Comparison of ENCODE assay signal across 13 cellular contexts in genomic region chr7:130956417-130957139, GRCh38.
DNase-seq lines count a peak whose midpoint lies in the region; ATAC-seq and TF ChIP-seq lines count a peak whose summit lies in the region.
"Had no signal": no experiment of that assay in that cellular context is flagged by ENCODE, and none has a peak within 500 bp of the region (broad histone marks: within the 10 kb centered on the region; RNA-seq: fewer than 3 reads in every experiment).

No MANE protein-coding gene starts in this region.

- TF ChIP-seq POLR2A in Peyer's patch (IDR thresholded peaks at IDR 0.05) (no peak), stomach (IDR thresholded peaks at IDR 0.05) (no peak), adrenal gland (IDR thresholded peaks at IDR 0.05) (no peak)

- peak overlapping the region in 1 of 2 donors; percentile 81 for H3K4me3 Mint-ChIP-seq in activated T-cell treated with anti-CD3 and anti-CD28 coated beads, Interleukin-2, amount 50 U/mL, for 72 hours
- H3K4me3 Mint-ChIP-seq in effector memory CD8-positive, alpha-beta T cell: peak overlapping the region in 1 of 2 donors; percentile 81
- H3K4me3 Mint-ChIP-seq: mesothelial cell of epicardium had no signal

- intact Hi-C loops in stomach (cut with DNase I; ENCODE audit: low total_unique reads): no loop called here
- intact Hi-C loops in adrenal gland (cut with DNase I): no loop called here

- H3K4me1 Mint-ChIP-seq in activated T-cell treated with anti-CD3 and anti-CD28 coated beads, Interleukin-2, amount 50 U/mL, for 72 hours (ENCODE audit: low read depth): peaks cover 28% of the 10 kb centered on the region
- H3K4me1 Mint-ChIP-seq in effector memory CD8-positive, alpha-beta T cell (ENCODE audit: low read depth in 2 of 2): peaks cover 66 to 80% of the 10 kb centered on the region in 2 donors

- peak overlapping the region in 1 of 4 donors; percentile 10 for H3K4me3 ChIP-seq in Peyer's patch
- no peak overlapping the region for H3K4me3 ChIP-seq in stomach
- H3K4me3 ChIP-seq in adrenal gland: no peak overlapping the region

- H3K9me3 Mint-ChIP-seq in activated T-cell treated with anti-CD3 and anti-CD28 coated beads, Interleukin-2, amount 50 U/mL, for 72 hours: no peaks in the 10 kb centered on the region
- H3K9me3 Mint-ChIP-seq in effector memory CD8-positive, alpha-beta T cell: no peaks in the 10 kb centered on the region

- H3K27ac ChIP-seq in Peyer's patch (peak overlapping the region; percentile 19 to 71 (median 41)), stomach (peak overlapping the region in 4 of 5 donors; percentile 21 to 59 (median 47)), adrenal gland (no peak overlapping the region)

- H3K36me3 ChIP-seq in Peyer's patch (no peaks in the 10 kb centered on the region), stomach (peaks cover 9 to 49% (median 38%) of the 10 kb centered on the region in 4 donors), adrenal gland (replicated peaks in 1 of 2) (peaks cover 0 to 8% of the 10 kb centered on the region in 2 donors)

- H3K27ac Mint-ChIP-seq in activated T-cell treated with anti-CD3 and anti-CD28 coated beads, Interleukin-2, amount 50 U/mL, for 72 hours: peak overlapping the region; percentile 98
- H3K27ac Mint-ChIP-seq in effector memory CD8-positive, alpha-beta T cell: peak overlapping the region; percentile 91 to 93

- H3K9me3 ChIP-seq in Peyer's patch: no peaks in the 10 kb centered on the region
- H3K9me3 ChIP-seq in stomach: no peaks in the 10 kb centered on the region
- no peaks in the 10 kb centered on the region for H3K9me3 ChIP-seq in adrenal gland (replicated peaks in 1 of 3)

- DNase-seq in activated T-cell treated with anti-CD3 and anti-CD28 coated beads, Interleukin-2, amount 50 U/mL, for 72 hours: no peak
- no peak for DNase-seq in activated T-cell treated with anti-CD3 and anti-CD28 coated beads for 4 hours
- DNase-seq in Peyer's patch: no peak
- DNase-seq in effector memory CD8-positive, alpha-beta T cell: no peak
- DNase-seq in stomach: no peak
- no peak for DNase-seq in adrenal gland
- DNase-seq in NCI-H345 treated with DMSO at 0.1 percent for 48 hours (lab: John Stamatoyannopoulos, UW; ENCODE audit: unreplicated experiment): no peak
- DNase-seq: AML-193; head of caudate nucleus; SHP77 treated with DMSO at 0.1 percent for 48 hours; stimulated activated CD8-positive, alpha-beta memory T cell treated with anti-CD3 and anti-CD28 coated beads, Interleukin-4, amount 100 ng/mL, for 48 hours had no signal

- H3K27me3 ChIP-seq in Peyer's patch: no peaks in the 10 kb centered on the region
- no peaks in the 10 kb centered on the region for H3K27me3 ChIP-seq in stomach
- H3K27me3 ChIP-seq in adrenal gland: no peaks in the 10 kb centered on the region

- WGBS in stomach, 5 donors: 51 to 65% (median 62%) methylated on average over 7 of the region's 7 CpGs
- WGBS in adrenal gland, 4 donors: 67 to 76% (median 74%) methylated on average over 7 of the region's 7 CpGs

- TF ChIP-seq EP300 in stomach (IDR thresholded peaks at IDR 0.05): no peak

- no peaks in the 10 kb centered on the region for H3K27me3 Mint-ChIP-seq in activated T-cell treated with anti-CD3 and anti-CD28 coated beads, Interleukin-2, amount 50 U/mL, for 72 hours (ENCODE audit: low read depth)
- no peaks in the 10 kb centered on the region for H3K27me3 Mint-ChIP-seq in effector memory CD8-positive, alpha-beta T cell

- H3K36me3 Mint-ChIP-seq in activated T-cell treated with anti-CD3 and anti-CD28 coated beads, Interleukin-2, amount 50 U/mL, for 72 hours (ENCODE audit: insufficient read depth in 2 of 2): peaks cover 45 to 81% of the 10 kb centered on the region in 2 donors
- H3K36me3 Mint-ChIP-seq in effector memory CD8-positive, alpha-beta T cell (ENCODE audit: insufficient read depth): peaks cover 68% of the 10 kb centered on the region

- H3K4me1 ChIP-seq in Peyer's patch: peaks cover 0 to 41% (median 9%) of the 10 kb centered on the region in 4 donors
- H3K4me1 ChIP-seq in stomach: peaks cover 7 to 79% (median 38%) of the 10 kb centered on the region in 4 donors
- H3K4me1 ChIP-seq in adrenal gland (replicated peaks in 1 of 2): peaks cover 8 to 38% of the 10 kb centered on the region in 2 donors

- TF ChIP-seq CTCF in Peyer's patch (IDR thresholded peaks at IDR 0.05): no peak
- TF ChIP-seq CTCF in stomach (IDR thresholded peaks at IDR 0.05): no peak
- no peak for TF ChIP-seq CTCF in adrenal gland (IDR thresholded peaks at IDR 0.05)

- ATAC-seq in activated T-cell treated with anti-CD3 and anti-CD28 coated beads, Interleukin-2, amount 50 U/mL, for 72 hours (replicated peaks in 1 of 2): no peak
- no peak for ATAC-seq in effector memory CD8-positive, alpha-beta T cell (replicated peaks)
- ATAC-seq in GM18861 (IDR thresholded peaks at IDR 0.05; ENCODE audit: unreplicated experiment): no peak

Comparison
In these comparisons a context has a peak if more than half of its experiments do, and no peak if none do; other contexts are left out.
1. H3K27ac ChIP-seq: peak in Peyer's patch (4 of 4) and stomach (4 of 5); none in adrenal gland (0 of 5).